ENCODE assay signal across 5 cellular contexts in genomic region chr16:73976661-73977060, GRCh38.
"Had no signal": no experiment of that assay in that cellular context is flagged by ENCODE, and none has a peak within 500 bp of the region (broad histone marks: within the 10 kb centered on the region; RNA-seq: fewer than 3 reads in every experiment).

No MANE protein-coding gene starts in this region.

- DNase-seq: GM23248, H9, HFFc6, KBM-7 had no signal

- ATAC-seq: HCT116 had no signal
